23 cellular contexts compared by ENCODE assay signal in the genomic region with DNA sequence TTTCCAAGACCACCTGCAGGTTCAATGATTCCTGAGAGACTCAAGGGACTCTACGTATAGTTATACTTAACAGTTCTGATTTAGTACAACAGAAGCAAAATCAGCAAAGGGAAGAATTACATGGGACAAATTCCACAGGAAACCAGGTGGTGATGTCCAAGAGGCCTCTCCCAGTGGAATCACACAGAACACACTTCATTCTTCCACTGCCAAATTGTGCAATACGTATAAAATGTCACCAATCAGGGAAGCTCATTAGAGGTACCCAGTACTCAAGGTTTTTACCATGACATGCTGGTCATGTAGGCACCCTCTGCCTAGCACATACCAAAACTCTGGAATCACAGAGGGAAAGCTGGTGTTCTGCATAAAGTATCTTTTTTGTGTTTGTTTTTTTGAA. TPM values are rescaled to one million over a fixed set of nuclear protein-coding genes. Genes with fewer than 3 reads are reported as not detected.
"Had no signal": no experiment of that assay in that cellular context is flagged by ENCODE, and none has a peak within 500 bp of the region (broad histone marks: within the 10 kb centered on the region; RNA-seq: fewer than 3 reads in every experiment).

No MANE protein-coding gene starts in this region.

- H3K9ac ChIP-seq: KMS-11, SK-N-SH had no signal

- H3K4me2 ChIP-seq: KMS-11, SK-N-SH had no signal

- H3K4me3 ChIP-seq: K562, SJSA1 had no signal

- H3K27me3 ChIP-seq: SJSA1 had no signal

- H3K9me3 ChIP-seq: SJSA1, SK-N-SH had no signal

- DNase-seq: Kasumi-1, MM.1S, NCI-H1092 treated with DMSO at 0.1 percent for 48 hours, NCI-H1436, NCI-H187, NCI-H2029, NCI-H2081 treated with DMSO at 0.1 percent for 48 hours, NCI-H2171, NCI-H226, NCI-H446, NCI-H510A, NCI-H524 treated with DMSO at 0.1 percent for 48 hours, NCI-H69, NCI-H774, Right ventricle myocardium superior, RPMI8226, SIG-M5, SK-N-SH had no signal

- H3K27ac ChIP-seq: HL-60, KMS-11, SJSA1 had no signal

- ATAC-seq: K562 had no signal

RNA-seq across cellular contexts. Expression of a gene that starts 30.8 kb away (rescaled TPM):
- total RNA-seq: M059J, SJSA1 had no signal
